ENCODE assay signal across 8 cellular contexts in the genomic region with DNA sequence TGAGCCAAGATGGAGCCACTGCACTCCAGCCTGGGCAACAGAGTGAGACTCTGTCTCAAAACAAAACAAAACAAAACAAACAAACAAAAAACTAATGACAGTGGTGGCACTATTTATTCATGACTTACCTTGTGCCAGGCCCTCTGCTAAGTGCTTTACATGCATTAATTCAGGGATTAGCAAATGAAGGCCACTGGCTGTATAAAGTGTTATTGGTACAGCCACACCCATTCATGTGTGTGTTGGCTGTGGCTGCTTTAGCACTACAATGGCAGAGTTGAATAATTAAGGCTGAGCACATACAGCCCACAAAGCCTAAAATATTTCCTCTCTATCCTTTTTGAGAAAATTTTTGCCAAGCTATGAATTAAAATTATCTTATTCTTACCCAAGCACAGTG.
"Had no signal": no experiment of that assay in that cellular context is flagged by ENCODE, and none has a peak within 500 bp of the region (broad histone marks: within the 10 kb centered on the region; RNA-seq: fewer than 3 reads in every experiment).

No MANE protein-coding gene starts in this region.

- H3K4me1 ChIP-seq: HAP-1 had no signal

- H3K36me3 ChIP-seq: HAP-1 had no signal

- H3K9me3 ChIP-seq: HAP-1 had no signal

- DNase-seq: GM23248, GOT3, H7, HFFc6, IMR-90 had no signal

- H3K4me3 ChIP-seq: GM23248, HAP-1, K562 had no signal

- H3K27ac ChIP-seq: GM23248, HL-60 had no signal
